10 cellular contexts compared by ENCODE assay signal in the genomic region with DNA sequence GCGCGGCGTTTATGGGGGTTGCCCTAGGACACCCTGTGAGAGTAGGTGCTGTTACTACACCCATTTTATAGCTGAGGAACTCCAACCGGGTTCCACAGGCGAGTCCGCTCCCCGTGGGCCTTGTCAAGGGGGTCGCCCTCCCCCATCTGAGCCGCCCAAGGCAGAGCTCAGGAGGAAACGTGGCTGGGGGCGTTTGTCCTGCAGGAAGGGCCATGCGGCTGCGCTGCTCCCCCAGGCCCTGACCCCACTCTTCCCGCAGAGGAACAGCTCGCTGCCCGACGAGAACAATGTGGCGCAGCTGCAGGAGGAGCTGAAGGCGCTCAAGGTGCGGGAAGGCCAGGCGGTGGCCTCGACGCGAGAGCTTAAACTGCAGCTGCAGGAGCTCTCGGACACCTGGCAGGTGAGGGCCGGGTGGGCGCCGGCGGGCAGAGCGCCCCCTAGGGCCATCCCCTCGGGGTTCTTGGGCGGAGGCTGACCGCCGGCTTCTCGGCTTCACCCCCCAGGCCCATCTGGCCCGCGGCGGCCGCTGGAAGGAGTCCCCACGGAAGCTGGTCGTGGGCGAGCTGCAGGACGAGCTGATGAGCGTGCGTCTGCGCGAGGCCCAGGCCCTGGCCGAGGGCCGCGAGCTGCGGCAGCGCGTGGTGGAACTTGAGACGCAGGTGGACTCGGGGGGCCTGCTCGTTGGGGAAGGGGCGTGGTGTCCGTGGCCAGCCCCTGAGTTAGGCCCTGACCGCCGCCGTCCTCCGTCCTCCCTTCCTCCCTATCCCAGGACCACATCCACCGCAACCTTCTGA. TPM values are rescaled to one million over a fixed set of nuclear protein-coding genes. Genes with fewer than 3 reads are reported as not detected.
A peak's percentile ranks its signal among the peaks of the same experiment; 100 is the strongest.
DNase-seq lines count a peak whose midpoint lies in the region; ATAC-seq lines count a peak whose summit lies in the region.
"Had no signal": no experiment of that assay in that cellular context is flagged by ENCODE, and none has a peak within 500 bp of the region (broad histone marks: within the 10 kb centered on the region; RNA-seq: fewer than 3 reads in every experiment).

No MANE protein-coding gene starts in this region.

- DNase-seq in activated CD4-positive, alpha-beta memory T cell treated with anti-CD3 and anti-CD28 coated beads for 36 hours = no peak
- DNase-seq in activated CD4-positive, alpha-beta memory T cell treated with anti-CD3 and anti-CD28 coated beads, Interleukin-2, amount 10 ng/mL, durations not matched to agents 7 days and 5 days = no peak
- peak; percentile 68 for DNase-seq in iPS-NIHi7 (ENCODE audit: extremely low spot score)
- no peak for DNase-seq in stimulated activated naive CD8-positive, alpha-beta T cell treated with anti-CD3 and anti-CD28 coated beads, Interleukin-15, amount 100 ng/mL, for 72 hours
- no peak for DNase-seq in stimulated activated CD4-positive, alpha-beta T cell treated with anti-CD3 and anti-CD28 coated beads, Interleukin-4, amount 100 ng/mL, for 1 hour
- DNase-seq in DMS114 treated with DMSO at 0.1 percent for 48 hours (lab: John Stamatoyannopoulos, UW; ENCODE audit: unreplicated experiment) = no peak
- no peak for DNase-seq in activated CD4-positive, alpha-beta T cell treated with anti-CD3 and anti-CD28 coated beads, Interleukin-2, amount 10 ng/mL, durations not matched to agents 7 days and 5 days

- peak; percentile 13 for ATAC-seq in stimulated activated naive CD8-positive, alpha-beta T cell treated with anti-CD3 and anti-CD28 coated beads, Interleukin-15, amount 100 ng/mL, for 72 hours

- H3K27ac Mint-ChIP-seq in activated CD4-positive, alpha-beta memory T cell treated with anti-CD3 and anti-CD28 coated beads for 36 hours = no peak overlapping the region
- H3K27ac Mint-ChIP-seq in activated CD4-positive, alpha-beta memory T cell treated with anti-CD3 and anti-CD28 coated beads, Interleukin-2, amount 10 ng/mL, durations not matched to agents 7 days and 5 days = no peak overlapping the region
- no peak overlapping the region for H3K27ac Mint-ChIP-seq in stimulated activated naive CD8-positive, alpha-beta T cell treated with anti-CD3 and anti-CD28 coated beads, Interleukin-15, amount 100 ng/mL, for 72 hours
- H3K27ac Mint-ChIP-seq in activated CD4-positive, alpha-beta T cell treated with anti-CD3 and anti-CD28 coated beads, Interleukin-2, amount 10 ng/mL, durations not matched to agents 7 days and 5 days = no peak overlapping the region

- H3K4me1 Mint-ChIP-seq in activated CD4-positive, alpha-beta memory T cell treated with anti-CD3 and anti-CD28 coated beads for 36 hours (ENCODE audit: low read depth) = peaks cover 22% of the 10 kb centered on the region
- peaks cover 16% of the 10 kb centered on the region for H3K4me1 Mint-ChIP-seq in activated CD4-positive, alpha-beta memory T cell treated with anti-CD3 and anti-CD28 coated beads, Interleukin-2, amount 10 ng/mL, durations not matched to agents 7 days and 5 days
- peaks cover 42% of the 10 kb centered on the region for H3K4me1 Mint-ChIP-seq in stimulated activated naive CD8-positive, alpha-beta T cell treated with anti-CD3 and anti-CD28 coated beads, Interleukin-15, amount 100 ng/mL, for 72 hours
- peaks cover 11% of the 10 kb centered on the region for H3K4me1 Mint-ChIP-seq in activated CD4-positive, alpha-beta T cell treated with anti-CD3 and anti-CD28 coated beads, Interleukin-2, amount 10 ng/mL, durations not matched to agents 7 days and 5 days

- intact Hi-C loops in activated CD4-positive, alpha-beta memory T cell treated with anti-CD3 and anti-CD28 coated beads for 36 hours (cut with micrococcal nuclease) = no loop called here

- H3K36me3 Mint-ChIP-seq in activated CD4-positive, alpha-beta memory T cell treated with anti-CD3 and anti-CD28 coated beads for 36 hours = no peaks in the 10 kb centered on the region
- H3K36me3 Mint-ChIP-seq in activated CD4-positive, alpha-beta memory T cell treated with anti-CD3 and anti-CD28 coated beads, Interleukin-2, amount 10 ng/mL, durations not matched to agents 7 days and 5 days (ENCODE audit: low read depth) = no peaks in the 10 kb centered on the region
- no peaks in the 10 kb centered on the region for H3K36me3 Mint-ChIP-seq in activated CD4-positive, alpha-beta T cell treated with anti-CD3 and anti-CD28 coated beads, Interleukin-2, amount 10 ng/mL, durations not matched to agents 7 days and 5 days (ENCODE audit: low read depth)

- CTCF ChIA-PET in activated CD4-positive, alpha-beta memory T cell treated with anti-CD3 and anti-CD28 coated beads for 36 hours (lab: Charles Lee) = interaction anchor here (0.6 to 1.9 kb wide), 5 partner anchors 10 to 293 kb away, joined by 3 to 8 read pairs (median 4); partner anchors contain the start of gene TRAPPC5
- CTCF ChIA-PET in activated CD4-positive, alpha-beta memory T cell treated with anti-CD3 and anti-CD28 coated beads, Interleukin-2, amount 10 ng/mL, durations not matched to agents 7 days and 5 days (lab: Charles Lee) = interaction anchor here (1.5 kb wide), 1 partner anchor 10 kb away, joined by 4 read pairs; no protein-coding TSS in a partner anchor
- CTCF ChIA-PET in activated CD4-positive, alpha-beta T cell treated with anti-CD3 and anti-CD28 coated beads, Interleukin-2, amount 10 ng/mL, durations not matched to agents 7 days and 5 days (lab: Charles Lee) = interaction anchor here (0.5 to 4.9 kb wide), 6 partner anchors 7 to 271 kb away, joined by 3 to 28 read pairs (median 4); partner anchors contain the start of gene MAP2K7

- H3K27ac ChIP-seq in angular gyrus (ENCODE audit: low read depth, low read length) = peak overlapping the region; percentile 37
- H3K27ac ChIP-seq: right lobe of liver had no signal

- POLR2A ChIA-PET in activated CD4-positive, alpha-beta memory T cell treated with anti-CD3 and anti-CD28 coated beads for 36 hours (lab: Charles Lee) = interaction anchor here (1.1 kb wide), 1 partner anchor 81 kb away, joined by 5 read pairs; the partner anchor contains the start of gene TIMM44
- POLR2A ChIA-PET in activated CD4-positive, alpha-beta memory T cell treated with anti-CD3 and anti-CD28 coated beads, Interleukin-2, amount 10 ng/mL, durations not matched to agents 7 days and 5 days (lab: Charles Lee) = interaction anchor here (1.2 to 1.6 kb wide), 3 partner anchors 9 to 59 kb away, joined by 3 to 4 read pairs (median 3); partner anchors contain the start of gene SNAPC2
- POLR2A ChIA-PET in activated CD4-positive, alpha-beta T cell treated with anti-CD3 and anti-CD28 coated beads, Interleukin-2, amount 10 ng/mL, durations not matched to agents 7 days and 5 days (lab: Charles Lee) = interaction anchor here (0.6 kb wide), 1 partner anchor 232 kb away, joined by 3 read pairs; the partner anchor contains the start of genes PET100 and XAB2

- no peaks in the 10 kb centered on the region for H3K9me3 Mint-ChIP-seq in activated CD4-positive, alpha-beta memory T cell treated with anti-CD3 and anti-CD28 coated beads for 36 hours
- H3K9me3 Mint-ChIP-seq in activated CD4-positive, alpha-beta memory T cell treated with anti-CD3 and anti-CD28 coated beads, Interleukin-2, amount 10 ng/mL, durations not matched to agents 7 days and 5 days = no peaks in the 10 kb centered on the region
- no peaks in the 10 kb centered on the region for H3K9me3 Mint-ChIP-seq in stimulated activated naive CD8-positive, alpha-beta T cell treated with anti-CD3 and anti-CD28 coated beads, Interleukin-15, amount 100 ng/mL, for 72 hours
- H3K9me3 Mint-ChIP-seq in activated CD4-positive, alpha-beta T cell treated with anti-CD3 and anti-CD28 coated beads, Interleukin-2, amount 10 ng/mL, durations not matched to agents 7 days and 5 days = no peaks in the 10 kb centered on the region

- H3K4me3 Mint-ChIP-seq in activated CD4-positive, alpha-beta memory T cell treated with anti-CD3 and anti-CD28 coated beads for 36 hours = peak overlapping the region; percentile 26
- no peak overlapping the region for H3K4me3 Mint-ChIP-seq in activated CD4-positive, alpha-beta memory T cell treated with anti-CD3 and anti-CD28 coated beads, Interleukin-2, amount 10 ng/mL, durations not matched to agents 7 days and 5 days
- peak overlapping the region; percentile 71 to 81 for H3K4me3 Mint-ChIP-seq in stimulated activated naive CD8-positive, alpha-beta T cell treated with anti-CD3 and anti-CD28 coated beads, Interleukin-15, amount 100 ng/mL, for 72 hours
- H3K4me3 Mint-ChIP-seq in activated CD4-positive, alpha-beta T cell treated with anti-CD3 and anti-CD28 coated beads, Interleukin-2, amount 10 ng/mL, durations not matched to agents 7 days and 5 days = no peak overlapping the region

- peaks cover 13% of the 10 kb centered on the region for H3K27me3 Mint-ChIP-seq in activated CD4-positive, alpha-beta memory T cell treated with anti-CD3 and anti-CD28 coated beads for 36 hours
- peaks cover 26% of the 10 kb centered on the region for H3K27me3 Mint-ChIP-seq in activated CD4-positive, alpha-beta memory T cell treated with anti-CD3 and anti-CD28 coated beads, Interleukin-2, amount 10 ng/mL, durations not matched to agents 7 days and 5 days
- H3K27me3 Mint-ChIP-seq in stimulated activated naive CD8-positive, alpha-beta T cell treated with anti-CD3 and anti-CD28 coated beads, Interleukin-15, amount 100 ng/mL, for 72 hours = peaks cover 66% of the 10 kb centered on the region
- peaks cover 13% of the 10 kb centered on the region for H3K27me3 Mint-ChIP-seq in activated CD4-positive, alpha-beta T cell treated with anti-CD3 and anti-CD28 coated beads, Interleukin-2, amount 10 ng/mL, durations not matched to agents 7 days and 5 days

RNA-seq across cellular contexts. Expression of gene PRR36, which starts 12.4 kb away (rescaled TPM):
- under 1 TPM; 0.14 to 0.19 TPM for total RNA-seq in activated CD4-positive, alpha-beta memory T cell treated with anti-CD3 and anti-CD28 coated beads for 36 hours
- total RNA-seq in activated CD4-positive, alpha-beta memory T cell treated with anti-CD3 and anti-CD28 coated beads, Interleukin-2, amount 10 ng/mL, durations not matched to agents 7 days and 5 days = under 1 TPM; 0.05 to 0.13 TPM
- under 1 TPM; 0.10 to 0.15 TPM for total RNA-seq in activated CD4-positive, alpha-beta T cell treated with anti-CD3 and anti-CD28 coated beads, Interleukin-2, amount 10 ng/mL, durations not matched to agents 7 days and 5 days
- total RNA-seq: NCI-H460 had no signal

RNA-seq across cellular contexts. Expression of gene LRRC8E, which starts 26.5 kb away (rescaled TPM):
- not detected for total RNA-seq in activated CD4-positive, alpha-beta memory T cell treated with anti-CD3 and anti-CD28 coated beads for 36 hours
- total RNA-seq in activated CD4-positive, alpha-beta memory T cell treated with anti-CD3 and anti-CD28 coated beads, Interleukin-2, amount 10 ng/mL, durations not matched to agents 7 days and 5 days = not detected
- not detected for total RNA-seq in activated CD4-positive, alpha-beta T cell treated with anti-CD3 and anti-CD28 coated beads, Interleukin-2, amount 10 ng/mL, durations not matched to agents 7 days and 5 days

RNA-seq across cellular contexts. Expression of gene EVI5L, which starts 31.8 kb away (rescaled TPM):
- 1 to 10 TPM; 5.0 to 5.6 TPM for total RNA-seq in activated CD4-positive, alpha-beta memory T cell treated with anti-CD3 and anti-CD28 coated beads for 36 hours
- 1 to 10 TPM; 7.0 to 7.7 TPM for total RNA-seq in activated CD4-positive, alpha-beta memory T cell treated with anti-CD3 and anti-CD28 coated beads, Interleukin-2, amount 10 ng/mL, durations not matched to agents 7 days and 5 days
- 10 to 100 TPM in 1 of 2 experiments, 1 to 10 TPM in 1; 9.7 to 11.2 TPM for total RNA-seq in activated CD4-positive, alpha-beta T cell treated with anti-CD3 and anti-CD28 coated beads, Interleukin-2, amount 10 ng/mL, durations not matched to agents 7 days and 5 days

RNA-seq across cellular contexts. Expression of gene MAP2K7, which starts 41.9 kb away (rescaled TPM):
- total RNA-seq in activated CD4-positive, alpha-beta memory T cell treated with anti-CD3 and anti-CD28 coated beads for 36 hours = 10 to 100 TPM; 29.1 to 30.1 TPM
- 10 to 100 TPM; 42.6 to 42.9 TPM for total RNA-seq in activated CD4-positive, alpha-beta memory T cell treated with anti-CD3 and anti-CD28 coated beads, Interleukin-2, amount 10 ng/mL, durations not matched to agents 7 days and 5 days
- total RNA-seq in activated CD4-positive, alpha-beta T cell treated with anti-CD3 and anti-CD28 coated beads, Interleukin-2, amount 10 ng/mL, durations not matched to agents 7 days and 5 days = 10 to 100 TPM; 44.1 to 45.6 TPM

RNA-seq across cellular contexts. Expression of gene TGFBR3L, which starts 52.8 kb away (rescaled TPM):
- total RNA-seq in activated CD4-positive, alpha-beta memory T cell treated with anti-CD3 and anti-CD28 coated beads for 36 hours = 1 to 10 TPM; 4.4 to 4.6 TPM
- 1 to 10 TPM; 4.2 to 4.6 TPM for total RNA-seq in activated CD4-positive, alpha-beta memory T cell treated with anti-CD3 and anti-CD28 coated beads, Interleukin-2, amount 10 ng/mL, durations not matched to agents 7 days and 5 days
- total RNA-seq in activated CD4-positive, alpha-beta T cell treated with anti-CD3 and anti-CD28 coated beads, Interleukin-2, amount 10 ng/mL, durations not matched to agents 7 days and 5 days = 1 to 10 TPM in 1 of 2 experiments, under 1 TPM in 1; 0.79 to 1.4 TPM

Comparison
In these comparisons a context has a peak if more than half of its experiments do, and no peak if none do; other contexts are left out.
1. H3K4me3 Mint-ChIP-seq: peak in activated CD4-positive, alpha-beta memory T cell treated with anti-CD3 and anti-CD28 coated beads for 36 hours (single experiment) and stimulated activated naive CD8-positive, alpha-beta T cell treated with anti-CD3 and anti-CD28 coated beads, Interleukin-15, amount 100 ng/mL, for 72 hours (2 of 2); none in activated CD4-positive, alpha-beta memory T cell treated with anti-CD3 and anti-CD28 coated beads, Interleukin-2, amount 10 ng/mL, durations not matched to agents 7 days and 5 days (single experiment) and activated CD4-positive, alpha-beta T cell treated with anti-CD3 and anti-CD28 coated beads, Interleukin-2, amount 10 ng/mL, durations not matched to agents 7 days and 5 days (single experiment).